Comparison of ENCODE assay signal across 17 cellular contexts in genomic region chr4:173852775-173853174, GRCh38.
DNase-seq lines count a peak whose midpoint lies in the region; ATAC-seq, FAIRE-seq and TF ChIP-seq lines count a peak whose summit lies in the region.
"Had no signal": no experiment of that assay in that cellular context is flagged by ENCODE, and none has a peak within 500 bp of the region (broad histone marks: within the 10 kb centered on the region; RNA-seq: fewer than 3 reads in every experiment).

No MANE protein-coding gene starts in this region.

- POLR2A ChIA-PET in K562 (lab: Yijun Ruan, JAX), result no interaction called here

- WGBS in K562 (ENCODE audit: insufficient coverage, low coverage, missing lambda C conversion rate), result 23% methylated on average over 6 of the region's 6 CpGs
- 56 to 79% methylated on average over 6 of the region's 6 CpGs for WGBS in testis, 2 donors

- H3K79me2 ChIP-seq in K562 (ENCODE audit: control insufficient read depth, insufficient read depth, low read length), result no peaks in the 10 kb centered on the region

- H3K27ac ChIP-seq in K562 (ENCODE audit: extremely low read depth, low read depth, low read length) (no peak overlapping the region), testis (no peak overlapping the region)
- H3K27ac ChIP-seq: 22Rv1, BLaER1 had no signal

- H4K20me1 ChIP-seq in K562 (replicated peaks; ENCODE audit: control insufficient read depth, insufficient read depth, low read length), result no peaks in the 10 kb centered on the region
- H4K20me1 ChIP-seq: BLaER1 had no signal

- ATAC-seq in K562 (peak; percentile 68), HG03469 (IDR thresholded peaks at IDR 0.05; ENCODE audit: unreplicated experiment) (no peak)
- ATAC-seq: GM12878, GM23338 had no signal

- no TSS peak for BruUV-seq in K562 (replicated peaks; lab: Mats Ljungman, UMichigan)

- no peak for TF ChIP-seq RAD21 in K562 (CRISPR knock-in tag; conservative IDR thresholded peaks at IDR 0.05 in 1 of 2, IDR thresholded peaks at IDR 0.05 in 1 of 2)

- CTCF ChIA-PET in K562 (lab: Yijun Ruan, JAX; ENCODE audit: low intra/inter-chr PET ratio), result no interaction called here

- no peak overlapping the region for H3K9ac ChIP-seq in K562 (ENCODE audit: insufficient read depth in 1 of 2, low read depth in 2 of 2, low read length in 2 of 2)
- H3K9ac ChIP-seq: BLaER1 had no signal

- no peak for TF ChIP-seq CTCF in K562 (IDR thresholded peaks at IDR 0.05 in 2 of 3, conservative IDR thresholded peaks at IDR 0.05 in 1 of 3; ENCODE audit: insufficient read depth in 2 of 3, low read depth in 1 of 3, low read length in 3 of 3)
- no peak for TF ChIP-seq CTCF in testis (IDR thresholded peaks at IDR 0.05)

- FAIRE-seq in K562 (lab: Jason Lieb, UNC), result peak; percentile 72
- FAIRE-seq: GM12878 had no signal

- no peak overlapping the region for H3K4me2 ChIP-seq in K562 (ENCODE audit: insufficient read depth, low read length)
- H3K4me2 ChIP-seq: BLaER1, GM23338 had no signal

- DNase-seq in NCI-H82 (lab: John Stamatoyannopoulos, UW) (peak; percentile 0), NCI-H82 treated with DMSO at 0.1 percent for 48 hours (lab: John Stamatoyannopoulos, UW; ENCODE audit: unreplicated experiment) (no peak), M059J (ENCODE audit: low read depth) (peak; percentile 9), K562 (ENCODE audit: extremely low read depth in 1 of 4, low spot score in 3 of 4) (peak in 1 of 4 experiments; percentile 7), testis (peak; percentile 26), epidermal melanocyte (ENCODE audit: insufficient read length, low spot score) (no peak), HPDE6-E6E7 (ENCODE audit: extremely low spot score) (no peak)
- DNase-seq: CD4-positive, alpha-beta memory T cell; DMS153; DMS79; GF-D8 had no signal

- H3K27me3 ChIP-seq in K562 (ENCODE audit: control insufficient read depth in 2 of 2, insufficient read depth in 2 of 2, low read length in 2 of 2) (no peaks in the 10 kb centered on the region), testis (no peaks in the 10 kb centered on the region)
- H3K27me3 ChIP-seq: BLaER1 had no signal

- no peaks in the 10 kb centered on the region for H3K4me1 ChIP-seq in K562 (replicated peaks in 1 of 2; ENCODE audit: control insufficient read depth in 2 of 2, insufficient read depth in 2 of 2, low read length in 2 of 2)
- no peaks in the 10 kb centered on the region for H3K4me1 ChIP-seq in testis
- H3K4me1 ChIP-seq: BLaER1, HAP-1 had no signal

- intact Hi-C loops in K562 (cut with micrococcal nuclease), result loop anchor here (2.0 kb wide), 1 partner anchor 138 kb away; no protein-coding TSS in a partner anchor
- intact Hi-C loops in testis (cut with DNase I; ENCODE audit: low total_unique reads), result no loop called here

- H3K4me3 ChIP-seq in K562 (no peak overlapping the region), testis (no peak overlapping the region)
- H3K4me3 ChIP-seq: BLaER1, GM12878, GM23338, HAP-1 had no signal

- H3K9me3 ChIP-seq in K562 (replicated peaks; ENCODE audit: control insufficient read depth, insufficient read depth, low read depth, low read length) (no peaks in the 10 kb centered on the region), testis (no peaks in the 10 kb centered on the region)
- H3K9me3 ChIP-seq: BLaER1, HAP-1 had no signal

- H3K36me3 ChIP-seq in K562 (ENCODE audit: control insufficient read depth, insufficient read depth, low read length) (no peaks in the 10 kb centered on the region), testis (ENCODE audit: low read depth, missing control alignments) (no peaks in the 10 kb centered on the region)
- H3K36me3 ChIP-seq: BLaER1, HAP-1 had no signal

- no peak overlapping the region for H2AFZ ChIP-seq in K562 (ENCODE audit: low read depth, low read length)
- H2AFZ ChIP-seq: GM23338 had no signal

- no peak for TF ChIP-seq POLR2A in K562 (conservative IDR thresholded peaks at IDR 0.05)
- no peak for TF ChIP-seq POLR2A in testis (IDR thresholded peaks at IDR 0.05)

- no peaks in the 10 kb centered on the region for H3K9me1 ChIP-seq in K562 (ENCODE audit: control insufficient read depth, insufficient read depth, low read length)

- in situ Hi-C loops in K562 (cut with MboI), result no loop called here

- TF ChIP-seq EP300 in K562 (IDR thresholded peaks at IDR 0.05; ENCODE audit: low read length), result no peak

TF ChIP-seq in K562, 482 proteins besides CTCF, POLR2A, EP300 and RAD21:
- TF ChIP-seq NR2C2 (CRISPR knock-in tag; IDR thresholded peaks at IDR 0.05), result no peak
- no peak for TF ChIP-seq NR2C2 (tag; IDR thresholded peaks at IDR 0.05)
- no peak for TF ChIP-seq ZNF184 (CRISPR knock-in tag; IDR thresholded peaks at IDR 0.05)
- TF ChIP-seq MYBL2 (IDR thresholded peaks at IDR 0.05; ENCODE audit: low read depth), result peak; percentile 46
- no peak for TF ChIP-seq MYBL2 (CRISPR knock-in tag; IDR thresholded peaks at IDR 0.05; ENCODE audit: borderline replicate concordance)
- TF ChIP-seq FOXM1 (IDR thresholded peaks at IDR 0.05; ENCODE audit: low read depth), result 0 out of 2 replicates have a peak, but pooled peaks have one; percentile 36
- no peak for TF ChIP-seq FOXM1 (CRISPR knock-in tag; IDR thresholded peaks at IDR 0.05; ENCODE audit: low read depth)
TF ChIP-seq in K562: peak in this region for 2.

Comparison
In these comparisons a context has a peak if more than half of its experiments do, and no peak if none do; other contexts are left out.
1. DNase-seq: peak in NCI-H82 (single experiment), M059J (single experiment) and testis (single experiment); none in NCI-H82 treated with DMSO at 0.1 percent for 48 hours (single experiment), epidermal melanocyte (single experiment) and HPDE6-E6E7 (single experiment).